Comparison of ENCODE assay signal across 21 cellular contexts in genomic region chr13:34884366-34884765, GRCh38. TPM values are rescaled to one million over a fixed set of nuclear protein-coding genes. Genes with fewer than 3 reads are reported as not detected.
A peak's percentile ranks its signal among the peaks of the same experiment; 100 is the strongest.
DNase-seq lines count a peak whose midpoint lies in the region; ATAC-seq and TF ChIP-seq lines count a peak whose summit lies in the region.
"Had no signal": no experiment of that assay in that cellular context is flagged by ENCODE, and none has a peak within 500 bp of the region (broad histone marks: within the 10 kb centered on the region; RNA-seq: fewer than 3 reads in every experiment).

No MANE protein-coding gene starts in this region.

- no peak for ATAC-seq in right cardiac atrium
- no peak for ATAC-seq in Right ventricle myocardium superior (ENCODE audit: poor library complexity)
- no peak for ATAC-seq in CD8-positive, alpha-beta T cell
- ATAC-seq: GM12878 had no signal

- no peaks in the 10 kb centered on the region for H3K36me3 ChIP-seq in left ventricle myocardium inferior
- no peaks in the 10 kb centered on the region for H3K36me3 ChIP-seq in CD8-positive, alpha-beta T cell (ENCODE audit: insufficient read depth, low read length)
- H3K36me3 ChIP-seq: BE2C, BLaER1 had no signal

- H3K36me3 Mint-ChIP-seq in nephron (ENCODE audit: low read depth) (no peaks in the 10 kb centered on the region), MCF 10A (ENCODE audit: insufficient read depth, unreplicated experiment) (no peaks in the 10 kb centered on the region)
- no peaks in the 10 kb centered on the region for H3K36me3 Mint-ChIP-seq in CD8-positive, alpha-beta T cell
- H3K36me3 Mint-ChIP-seq: CD14-positive monocyte; CD4-positive, alpha-beta memory T cell; CD4-positive, CD25-positive, alpha-beta regulatory T cell had no signal

- CTCF ChIA-PET in CD8-positive, alpha-beta T cell (lab: Charles Lee): no interaction called here
- CTCF ChIA-PET in MCF 10A (lab: Yijun Ruan, JAX): no interaction called here

- H3K4me3 ChIP-seq in left ventricle myocardium inferior: no peak overlapping the region
- no peak overlapping the region for H3K4me3 ChIP-seq in right cardiac atrium (ENCODE audit: low read length)
- H3K4me3 ChIP-seq in CD8-positive, alpha-beta T cell (ENCODE audit: low read depth, low read length): no peak overlapping the region
- H3K4me3 ChIP-seq: BLaER1, GM12878 had no signal

- TF ChIP-seq CTCF in left ventricle myocardium inferior (IDR thresholded peaks at IDR 0.05; ENCODE audit: borderline replicate concordance): no peak
- no peak for TF ChIP-seq CTCF in nephron (IDR thresholded peaks at IDR 0.05; ENCODE audit: unreplicated experiment in 3 of 3)
- TF ChIP-seq CTCF in CD8-positive, alpha-beta T cell (IDR thresholded peaks at IDR 0.05): no peak
- TF ChIP-seq CTCF in MCF 10A (IDR thresholded peaks at IDR 0.05; ENCODE audit: unreplicated experiment): no peak

- DNase-seq in left ventricle myocardium inferior: no peak
- no peak for DNase-seq in cardiac septum (ENCODE audit: low spot score)
- DNase-seq in right cardiac atrium: no peak
- DNase-seq in Right ventricle myocardium superior: no peak
- DNase-seq in dermis blood vessel endothelial cell: peak; percentile 0
- DNase-seq in CD8-positive, alpha-beta T cell: no peak
- no peak for DNase-seq in MCF 10A (ENCODE audit: unreplicated experiment)
- DNase-seq: 8988T; ACHN; BE2C; C1 segment of cervical spinal cord; Caco-2; Calu3; CD4-positive, alpha-beta memory T cell; CD4-positive, CD25-positive, alpha-beta regulatory T cell; DMS79 treated with DMSO at 0.1 percent for 48 hours; GDM1 had no signal

- H3K27ac Mint-ChIP-seq in nephron: peak overlapping the region in 2 of 3 experiments; percentile 82 to 94
- no peak overlapping the region for H3K27ac Mint-ChIP-seq in CD8-positive, alpha-beta T cell
- H3K27ac Mint-ChIP-seq in MCF 10A (ENCODE audit: low read depth, unreplicated experiment): no peak overlapping the region
- H3K27ac Mint-ChIP-seq: CD14-positive monocyte; CD4-positive, alpha-beta memory T cell; CD4-positive, CD25-positive, alpha-beta regulatory T cell had no signal

- WGBS in right cardiac atrium: 56% methylated on average over 2 of the region's 2 CpGs

- peak overlapping the region; percentile 34 for H3K27ac ChIP-seq in left ventricle myocardium inferior (replicated peaks)
- peak overlapping the region; percentile 17 for H3K27ac ChIP-seq in right cardiac atrium (ENCODE audit: low read length)
- H3K27ac ChIP-seq in CD8-positive, alpha-beta T cell (ENCODE audit: low read depth, low read length): no peak overlapping the region
- H3K27ac ChIP-seq: BLaER1 had no signal

- intact Hi-C loops in left ventricle myocardium inferior (cut with micrococcal nuclease): no loop called here
- intact Hi-C loops in cardiac septum (cut with DNase I): no loop called here
- intact Hi-C loops in right cardiac atrium (cut with DNase I): no loop called here
- intact Hi-C loops in Right ventricle myocardium superior (cut with DNase I): no loop called here
- intact Hi-C loops in CD8-positive, alpha-beta T cell (cut with DNase I, micrococcal nuclease): no loop called here
- intact Hi-C loops in MCF 10A (cut with micrococcal nuclease): no loop called here

- no TSS peak for BruUV-seq in MCF 10A (replicated peaks; lab: Mats Ljungman, UMichigan)

- peak overlapping the region in 1 of 3 experiments; percentile 19 for H3K4me3 Mint-ChIP-seq in nephron
- no peak overlapping the region for H3K4me3 Mint-ChIP-seq in CD8-positive, alpha-beta T cell
- no peak overlapping the region for H3K4me3 Mint-ChIP-seq in MCF 10A (ENCODE audit: unreplicated experiment)
- H3K4me3 Mint-ChIP-seq: CD14-positive monocyte; CD4-positive, alpha-beta memory T cell; CD4-positive, CD25-positive, alpha-beta regulatory T cell had no signal

- H3K4me1 Mint-ChIP-seq in nephron: peaks cover 37% of the 10 kb centered on the region
- no peaks in the 10 kb centered on the region for H3K4me1 Mint-ChIP-seq in CD8-positive, alpha-beta T cell (ENCODE audit: low read depth)
- no peaks in the 10 kb centered on the region for H3K4me1 Mint-ChIP-seq in MCF 10A (ENCODE audit: insufficient read depth, unreplicated experiment)
- H3K4me1 Mint-ChIP-seq: CD14-positive monocyte; CD4-positive, alpha-beta memory T cell; CD4-positive, CD25-positive, alpha-beta regulatory T cell had no signal

- H3K9me3 ChIP-seq in left ventricle myocardium inferior (replicated peaks) (no peaks in the 10 kb centered on the region), right cardiac atrium (ENCODE audit: control insufficient read depth, low read length) (no peaks in the 10 kb centered on the region)
- no peaks in the 10 kb centered on the region for H3K9me3 ChIP-seq in CD8-positive, alpha-beta T cell (ENCODE audit: low read length)
- H3K9me3 ChIP-seq: BE2C, BLaER1, Caco-2 had no signal

- H3K27me3 Mint-ChIP-seq in nephron (ENCODE audit: low read depth) (no peaks in the 10 kb centered on the region), MCF 10A (ENCODE audit: insufficient read depth, unreplicated experiment) (no peaks in the 10 kb centered on the region)
- peaks cover 3% of the 10 kb centered on the region for H3K27me3 Mint-ChIP-seq in CD8-positive, alpha-beta T cell (ENCODE audit: low read depth)
- H3K27me3 Mint-ChIP-seq: CD4-positive, CD25-positive, alpha-beta regulatory T cell had no signal

- H3K27me3 ChIP-seq in left ventricle myocardium inferior (ENCODE audit: low read depth) (no peaks in the 10 kb centered on the region), right cardiac atrium (ENCODE audit: control insufficient read depth, insufficient read depth) (no peaks in the 10 kb centered on the region)
- no peaks in the 10 kb centered on the region for H3K27me3 ChIP-seq in CD8-positive, alpha-beta T cell (ENCODE audit: insufficient read depth, low read length)
- H3K27me3 ChIP-seq: BE2C, BLaER1 had no signal

- H3K4me1 ChIP-seq in left ventricle myocardium inferior (peaks cover 11% of the 10 kb centered on the region), right cardiac atrium (ENCODE audit: control insufficient read depth, insufficient read depth, low read length) (peaks cover 2% of the 10 kb centered on the region)
- H3K4me1 ChIP-seq in CD8-positive, alpha-beta T cell (ENCODE audit: insufficient read depth, low read length): no peaks in the 10 kb centered on the region
- H3K4me1 ChIP-seq: BE2C, BLaER1, Caco-2 had no signal

- H3K9me3 Mint-ChIP-seq in nephron (no peaks in the 10 kb centered on the region), MCF 10A (ENCODE audit: unreplicated experiment) (no peaks in the 10 kb centered on the region)
- no peaks in the 10 kb centered on the region for H3K9me3 Mint-ChIP-seq in CD8-positive, alpha-beta T cell

- POLR2A ChIA-PET in CD8-positive, alpha-beta T cell (lab: Charles Lee): no interaction called here
- POLR2A ChIA-PET in MCF 10A (lab: Yijun Ruan, JAX): interaction anchor here (1.9 kb wide), 1 partner anchor 55 kb away, joined by 4 read pairs; no protein-coding TSS in a partner anchor

RNA-seq across cellular contexts. Expression of gene NBEA, which starts 57.7 kb away (rescaled TPM):
- 21.0 TPM for total RNA-seq in left ventricle myocardium inferior
- total RNA-seq in cardiac septum: 27.3 TPM
- 10 to 100 TPM; 16.4 to 20.7 (median 20.1) TPM for total RNA-seq in right cardiac atrium
- 8.1 TPM for polyA plus RNA-seq in right cardiac atrium
- 19.1 TPM for total RNA-seq in Right ventricle myocardium superior
- 2.6 and 3.6 TPM in 2 replicates for total RNA-seq in dermis blood vessel endothelial cell
- 1 to 10 TPM; 2.8 to 4.2 TPM for total RNA-seq in CD8-positive, alpha-beta T cell
- total RNA-seq in MCF 10A (2022): 3.3 and 4.6 TPM in 2 replicates

Comparison
In these comparisons a context has a peak if more than half of its experiments do, and no peak if none do; other contexts are left out.
1. H3K27ac Mint-ChIP-seq: peak in nephron (2 of 3); none in CD8-positive, alpha-beta T cell (single experiment) and MCF 10A (single experiment).